ENCODE assay signal across 14 cellular contexts in genomic region chr2:121189656-121190381, GRCh38.
"Had no signal": no experiment of that assay in that cellular context is flagged by ENCODE, and none has a peak within 500 bp of the region (broad histone marks: within the 10 kb centered on the region; RNA-seq: fewer than 3 reads in every experiment).

No MANE protein-coding gene starts in this region.

- H3K36me3 ChIP-seq: gastroesophageal sphincter, prostate gland had no signal

- H3K4me1 ChIP-seq: gastroesophageal sphincter had no signal

- H3K9me3 ChIP-seq: gastroesophageal sphincter, prostate gland had no signal

- H3K27me3 ChIP-seq: gastroesophageal sphincter had no signal

- H3K27ac ChIP-seq: gastroesophageal sphincter, prostate gland had no signal

- DNase-seq: activated T-cell treated with anti-CD3 and anti-CD28 coated beads, Interleukin-2, amount 50 U/mL, for 1 hour; amniotic stem cell; effector memory CD8-positive, alpha-beta T cell; kidney glomerular epithelial cell; naive thymus-derived CD4-positive, alpha-beta T cell; occipital lobe; stimulated activated CD4-positive, alpha-beta T cell treated with anti-CD3 and anti-CD28 coated beads, Interleukin-4, amount 100 ng/mL, for 1 hour; stimulated activated CD8-positive, alpha-beta memory T cell treated with anti-CD3 and anti-CD28 coated beads, Interleukin-4, amount 100 ng/mL, for 48 hours; stimulated activated naive CD8-positive, alpha-beta T cell treated with anti-CD3 and anti-CD28 coated beads, Interleukin-15, Interleukin-2, amounts not matched to agents 100 U/mL and 50 U/mL, for 24 hours had no signal

- H3K4me3 ChIP-seq: gastroesophageal sphincter, lung, prostate gland had no signal

- ATAC-seq: activated CD4-positive, CD25-positive, alpha-beta regulatory T cell treated with anti-CD3 and anti-CD28 coated beads, Interleukin-2, amount 50 U/mL, for 24 hours; activated naive CD4-positive, alpha-beta T cell treated with anti-CD3 and anti-CD28 coated beads, Interleukin-2, amount 50 U/mL, for 72 hours; effector memory CD8-positive, alpha-beta T cell; naive thymus-derived CD4-positive, alpha-beta T cell; stimulated activated naive CD8-positive, alpha-beta T cell treated with anti-CD3 and anti-CD28 coated beads, Interleukin-15, Interleukin-2, amounts not matched to agents 100 U/mL and 50 U/mL, for 24 hours had no signal
